Comparison of ENCODE assay signal across 7 cellular contexts in the genomic region with DNA sequence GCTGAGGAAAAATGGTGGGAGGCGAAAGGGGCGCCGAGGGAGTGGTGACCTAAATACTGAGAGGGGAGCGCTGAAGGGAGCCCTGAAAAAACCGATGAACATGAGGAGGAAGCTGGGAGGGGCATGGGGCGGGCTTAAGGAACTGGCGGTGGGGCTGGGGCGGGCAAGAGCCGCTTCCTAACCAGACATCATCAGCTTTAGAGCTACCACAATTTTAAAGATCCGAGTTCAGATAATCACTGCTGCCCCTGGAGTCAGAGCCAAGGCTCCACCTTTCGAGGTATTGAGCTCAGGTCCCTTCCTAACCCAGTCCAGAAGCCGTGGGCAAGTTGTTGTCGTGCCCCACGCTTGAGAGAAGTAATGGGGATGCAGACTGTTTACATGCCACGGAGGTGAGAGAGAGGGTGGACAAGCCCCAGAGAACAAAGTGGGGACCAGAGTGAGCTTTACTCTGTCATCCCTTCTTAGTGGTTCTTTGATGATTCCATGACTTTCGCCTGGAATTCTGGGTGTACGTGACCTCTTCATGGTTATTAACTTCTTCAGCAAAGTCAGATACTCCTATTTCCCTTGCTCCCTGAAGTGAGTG. TPM values are rescaled to one million over a fixed set of nuclear protein-coding genes. Genes with fewer than 3 reads are reported as not detected.
A peak's percentile ranks its signal among the peaks of the same experiment; 100 is the strongest.
DNase-seq lines count a peak whose midpoint lies in the region; ATAC-seq and TF ChIP-seq lines count a peak whose summit lies in the region.
"Had no signal": no experiment of that assay in that cellular context is flagged by ENCODE, and none has a peak within 500 bp of the region (broad histone marks: within the 10 kb centered on the region; RNA-seq: fewer than 3 reads in every experiment).

No MANE protein-coding gene starts in this region.

- H3K4me3 Mint-ChIP-seq in activated CD8-positive, alpha-beta T cell treated with anti-CD3 and anti-CD28 coated beads, Interleukin-2, amount 10 ng/mL, durations not matched to agents 7 days and 5 days, result no peak overlapping the region

- CTCF ChIA-PET in activated CD8-positive, alpha-beta T cell treated with anti-CD3 and anti-CD28 coated beads, Interleukin-2, amount 10 ng/mL, durations not matched to agents 7 days and 5 days (lab: Charles Lee), result interaction anchor here (0.7 to 4.4 kb wide), 25 partner anchors 9 to 299 kb away, joined by 3 to 56 read pairs (median 5); a partner anchor contains a TSS

- peak overlapping the region; percentile 99 for H3K4me3 ChIP-seq in mononuclear cell (ENCODE audit: low read length)

- H3K4me1 Mint-ChIP-seq in activated CD8-positive, alpha-beta T cell treated with anti-CD3 and anti-CD28 coated beads, Interleukin-2, amount 10 ng/mL, durations not matched to agents 7 days and 5 days (ENCODE audit: low read depth), result peaks cover 44% of the 10 kb centered on the region

- no peaks in the 10 kb centered on the region for H3K9me3 Mint-ChIP-seq in activated CD8-positive, alpha-beta T cell treated with anti-CD3 and anti-CD28 coated beads, Interleukin-2, amount 10 ng/mL, durations not matched to agents 7 days and 5 days (ENCODE audit: insufficient read depth)

- H3K9me3 ChIP-seq in mononuclear cell (ENCODE audit: low read depth, low read length), result no peaks in the 10 kb centered on the region

- H3K27ac Mint-ChIP-seq in activated CD8-positive, alpha-beta T cell treated with anti-CD3 and anti-CD28 coated beads, Interleukin-2, amount 10 ng/mL, durations not matched to agents 7 days and 5 days, result no peak overlapping the region

- POLR2A ChIA-PET in activated CD8-positive, alpha-beta T cell treated with anti-CD3 and anti-CD28 coated beads, Interleukin-2, amount 10 ng/mL, durations not matched to agents 7 days and 5 days (lab: Charles Lee), result interaction anchor here (0.8 to 4.1 kb wide), 22 partner anchors 8 to 372 kb away, joined by 3 to 62 read pairs (median 5); a partner anchor contains a TSS

- H3K36me3 Mint-ChIP-seq in activated CD8-positive, alpha-beta T cell treated with anti-CD3 and anti-CD28 coated beads, Interleukin-2, amount 10 ng/mL, durations not matched to agents 7 days and 5 days (ENCODE audit: low read depth), result peaks cover 59% of the 10 kb centered on the region

- ATAC-seq in HG02884 (IDR thresholded peaks at IDR 0.05; ENCODE audit: unreplicated experiment), result peak; percentile 21
- ATAC-seq in activated CD8-positive, alpha-beta T cell treated with anti-CD3 and anti-CD28 coated beads, Interleukin-2, amount 10 ng/mL, durations not matched to agents 7 days and 5 days, result peak; percentile 57

- peak; percentile 51 for DNase-seq in GM10266 (ENCODE audit: extremely low spot score)
- no peak for DNase-seq in activated CD8-positive, alpha-beta T cell treated with anti-CD3 and anti-CD28 coated beads, Interleukin-2, amount 10 ng/mL, durations not matched to agents 7 days and 5 days
- DNase-seq in NCI-H2081 treated with DMSO at 0.1 percent for 48 hours (lab: John Stamatoyannopoulos, UW), result no peak
- DNase-seq in NCI-H1417 (lab: John Stamatoyannopoulos, UW), result no peak

- no peak for TF ChIP-seq CTCF in GM10266 (IDR thresholded peaks at IDR 0.05; ENCODE audit: control insufficient read depth, insufficient read depth, low read depth, missing control alignments)

- H3K27me3 Mint-ChIP-seq in activated CD8-positive, alpha-beta T cell treated with anti-CD3 and anti-CD28 coated beads, Interleukin-2, amount 10 ng/mL, durations not matched to agents 7 days and 5 days (ENCODE audit: low read depth), result no peaks in the 10 kb centered on the region

- no peaks in the 10 kb centered on the region for H3K27me3 ChIP-seq in mononuclear cell (ENCODE audit: insufficient read depth, low read length)

- peaks cover 36% of the 10 kb centered on the region for H3K4me1 ChIP-seq in mononuclear cell (ENCODE audit: insufficient read depth, low read length)

RNA-seq across cellular contexts. Expression of a gene that starts 0.4 kb away (rescaled TPM):
- 10 to 100 TPM; 55.2 to 57.9 TPM for total RNA-seq in activated CD8-positive, alpha-beta T cell treated with anti-CD3 and anti-CD28 coated beads, Interleukin-2, amount 10 ng/mL, durations not matched to agents 7 days and 5 days
- 6.8 TPM for total RNA-seq in mononuclear cell

RNA-seq across cellular contexts. Expression of a gene that starts 0.7 kb away (rescaled TPM):
- total RNA-seq in activated CD8-positive, alpha-beta T cell treated with anti-CD3 and anti-CD28 coated beads, Interleukin-2, amount 10 ng/mL, durations not matched to agents 7 days and 5 days, result 10 to 100 TPM; 91.1 to 94.8 TPM
- total RNA-seq in mononuclear cell, result 59.7 TPM

RNA-seq across cellular contexts. Expression of a gene that starts 11.2 kb away (rescaled TPM):
- total RNA-seq in activated CD8-positive, alpha-beta T cell treated with anti-CD3 and anti-CD28 coated beads, Interleukin-2, amount 10 ng/mL, durations not matched to agents 7 days and 5 days, result 10 to 100 TPM; 31.1 to 34.9 TPM
- total RNA-seq in mononuclear cell, result 23.5 TPM

RNA-seq across cellular contexts. Expression of a gene that starts 24.5 kb away (rescaled TPM):
- total RNA-seq in activated CD8-positive, alpha-beta T cell treated with anti-CD3 and anti-CD28 coated beads, Interleukin-2, amount 10 ng/mL, durations not matched to agents 7 days and 5 days, result not detected
- 4.2 TPM for total RNA-seq in mononuclear cell
- total RNA-seq: activated CD8-positive, alpha-beta memory T cell treated with anti-CD3 and anti-CD28 coated beads for 36 hours had no signal
